9 cellular contexts compared by ENCODE assay signal in the genomic region with DNA sequence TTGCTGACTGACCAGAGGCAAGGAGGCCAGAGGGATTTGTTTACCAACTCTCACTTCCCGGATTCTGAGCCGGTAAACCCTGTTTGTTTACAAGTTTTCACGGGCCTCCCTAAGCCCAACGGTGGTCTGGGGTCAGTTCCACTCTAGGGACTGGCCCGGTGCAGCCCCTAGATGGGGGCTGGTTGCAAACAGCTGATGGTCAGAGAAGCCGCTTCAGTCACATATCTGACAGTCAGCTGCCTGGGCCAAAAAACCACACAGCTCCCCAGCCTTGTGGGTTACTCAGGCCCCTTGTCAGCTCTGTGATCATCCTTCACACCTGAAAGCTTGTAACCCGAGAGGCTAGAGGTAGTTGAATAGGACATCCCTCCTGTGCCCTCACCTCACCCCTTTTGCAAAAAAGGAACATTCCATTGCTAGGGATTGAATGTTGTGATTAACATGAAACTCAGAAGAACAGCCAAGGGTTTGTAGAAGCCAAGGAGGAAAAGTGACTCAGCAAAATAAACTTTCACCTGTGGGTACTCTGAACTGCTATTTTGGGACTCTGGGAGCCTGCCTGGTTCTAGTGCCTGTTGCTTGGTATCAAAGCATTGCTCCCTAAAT. TPM values are rescaled to one million over a fixed set of nuclear protein-coding genes. Genes with fewer than 3 reads are reported as not detected.
DNase-seq lines count a peak whose midpoint lies in the region; FAIRE-seq and TF ChIP-seq lines count a peak whose summit lies in the region.
"Had no signal": no experiment of that assay in that cellular context is flagged by ENCODE, and none has a peak within 500 bp of the region (broad histone marks: within the 10 kb centered on the region; RNA-seq: fewer than 3 reads in every experiment).

No MANE protein-coding gene starts in this region.

- H3K4me3 ChIP-seq in fibroblast of pulmonary artery (replicated peaks; ENCODE audit: low read depth, low read length) = no peak overlapping the region

- H3K27me3 Mint-ChIP-seq in osteocyte (ENCODE audit: unreplicated experiment) = peaks cover 3% of the 10 kb centered on the region

- H3K4me3 Mint-ChIP-seq in osteocyte (ENCODE audit: unreplicated experiment) = no peak overlapping the region

- peak; percentile 46 for FAIRE-seq in GM18507 (lab: Jason Lieb, UNC)

- TF ChIP-seq CTCF in fibroblast of pulmonary artery (IDR thresholded peaks at IDR 0.05; ENCODE audit: low read length, missing control alignments) (no peak), osteocyte (IDR thresholded peaks at IDR 0.05) (no peak)

- no peaks in the 10 kb centered on the region for H3K9me3 Mint-ChIP-seq in osteocyte (ENCODE audit: unreplicated experiment)

- DNase-seq in GM18507 (ENCODE audit: extremely low spot score, insufficient read length, low read depth) (no peak), NCI-H510A treated with DMSO at 0.1 percent for 48 hours (lab: John Stamatoyannopoulos, UW) (peak; percentile 3), fibroblast of pulmonary artery (ENCODE audit: low read depth) (peak; percentile 32), osteocyte (ENCODE audit: extremely low spot score, unreplicated experiment) (peak; percentile 75), NCI-H187 (lab: John Stamatoyannopoulos, UW) (no peak), NCI-H2171 (lab: John Stamatoyannopoulos, UW) (no peak), NCI-H2227 (lab: John Stamatoyannopoulos, UW; ENCODE audit: unreplicated experiment) (no peak), NCI-H1930 (lab: John Stamatoyannopoulos, UW) (no peak)
- DNase-seq: EL had no signal

- H3K4me1 Mint-ChIP-seq in osteocyte (ENCODE audit: unreplicated experiment) = peaks cover 5% of the 10 kb centered on the region

- no peaks in the 10 kb centered on the region for H3K36me3 Mint-ChIP-seq in osteocyte (ENCODE audit: unreplicated experiment)

- H3K27ac Mint-ChIP-seq in osteocyte (ENCODE audit: unreplicated experiment) = no peak overlapping the region

RNA-seq across cellular contexts. Expression of a gene that starts 40.4 kb away (rescaled TPM):
- 70.6 and 75.0 TPM in 2 replicates for total RNA-seq in osteocyte

RNA-seq across cellular contexts. Expression of a gene that starts 56.3 kb away (rescaled TPM):
- total RNA-seq in osteocyte = 37.2 and 38.9 TPM in 2 replicates

Comparison
In these comparisons a context has a peak if more than half of its experiments do, and no peak if none do; other contexts are left out.
1. DNase-seq: peak in NCI-H510A treated with DMSO at 0.1 percent for 48 hours (single experiment), fibroblast of pulmonary artery (single experiment) and osteocyte (single experiment); none in GM18507 (single experiment), NCI-H187 (0 of 2), NCI-H2171 (single experiment), NCI-H2227 (single experiment) and NCI-H1930 (0 of 2).